Comparison of ENCODE assay signal across 20 cellular contexts in the genomic region with DNA sequence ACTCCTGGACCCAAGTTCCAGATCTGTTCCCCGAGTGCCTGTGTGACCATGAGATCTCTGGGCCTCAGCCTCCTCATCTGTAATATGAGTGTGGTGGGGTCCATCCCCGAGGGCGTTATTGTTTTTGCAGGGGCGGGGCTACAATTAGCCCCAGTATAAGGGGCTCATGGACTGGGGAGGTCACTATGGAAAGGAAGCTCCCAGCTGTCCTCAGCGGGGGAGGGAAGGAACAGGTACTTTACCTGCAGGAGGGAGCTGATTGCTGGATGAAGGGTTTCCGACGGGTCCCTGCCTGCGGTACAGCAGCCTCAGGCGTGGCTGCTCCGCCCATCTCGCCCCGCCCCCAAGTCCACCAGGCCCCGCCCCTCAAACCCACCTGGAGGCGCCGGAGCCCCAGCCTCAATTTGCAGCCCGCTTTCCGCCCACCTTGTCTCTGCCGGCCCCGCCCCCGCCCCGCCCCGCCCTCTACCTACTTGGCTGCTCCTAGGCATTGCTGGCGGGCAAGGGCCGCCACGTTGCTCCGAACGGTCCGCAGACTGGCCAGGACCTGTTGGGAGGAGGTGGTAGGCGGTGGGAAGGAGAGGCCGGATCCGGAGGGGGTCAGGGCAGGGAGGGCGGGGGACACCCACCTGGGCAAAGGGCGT. TPM values are rescaled to one million over a fixed set of nuclear protein-coding genes. Genes with fewer than 3 reads are reported as not detected.
A peak's percentile ranks its signal among the peaks of the same experiment; 100 is the strongest.
DNase-seq lines count a peak whose midpoint lies in the region; ATAC-seq and TF ChIP-seq lines count a peak whose summit lies in the region.
"Had no signal": no experiment of that assay in that cellular context is flagged by ENCODE, and none has a peak within 500 bp of the region (broad histone marks: within the 10 kb centered on the region; RNA-seq: fewer than 3 reads in every experiment).

No MANE protein-coding gene starts in this region.

- H3K36me3 Mint-ChIP-seq in neural progenitor cell: no peaks in the 10 kb centered on the region
- H3K36me3 Mint-ChIP-seq: activated naive CD8-positive, alpha-beta T cell treated with anti-CD3 and anti-CD28 coated beads, Interleukin-2, amount 10 ng/mL, durations not matched to agents 7 days and 5 days; naive thymus-derived CD4-positive, alpha-beta T cell had no signal

- intact Hi-C loops in heart right ventricle (cut with DNase I): no loop called here

- H3K4me1 Mint-ChIP-seq in neural progenitor cell: peaks cover 14% of the 10 kb centered on the region

- H3K9ac ChIP-seq in HUES64 (ENCODE audit: low read depth, low read length) (no peak overlapping the region), neural progenitor cell (no peak overlapping the region)

- peak overlapping the region; percentile 43 for H3K4me3 ChIP-seq in HUES64 (ENCODE audit: low read length)
- H3K4me3 ChIP-seq in neural progenitor cell: no peak overlapping the region
- no peak overlapping the region for H3K4me3 ChIP-seq in heart right ventricle
- H3K4me3 ChIP-seq: esophagus muscularis mucosa, psoas muscle had no signal

- peak overlapping the region; percentile 42 for H3K4me2 ChIP-seq in neural progenitor cell

- no peak overlapping the region for H2AFZ ChIP-seq in neural progenitor cell (replicated peaks)

- H3K36me3 ChIP-seq in HUES64 (ENCODE audit: insufficient read depth, low read length) (no peaks in the 10 kb centered on the region), neural progenitor cell (no peaks in the 10 kb centered on the region), heart right ventricle (no peaks in the 10 kb centered on the region)
- H3K36me3 ChIP-seq: breast epithelium, esophagus muscularis mucosa had no signal

- H3K27me3 Mint-ChIP-seq in neural progenitor cell (ENCODE audit: insufficient read depth, low read depth): peaks cover 43% of the 10 kb centered on the region

- peak; percentile 63 for DNase-seq in NCI-H748 (lab: John Stamatoyannopoulos, UW; ENCODE audit: unreplicated experiment)
- DNase-seq in NCI-H748 treated with DMSO at 0.1 percent for 48 hours (lab: John Stamatoyannopoulos, UW): no peak
- DNase-seq in ecto neural progenitor cell (ENCODE audit: low spot score): peak; percentile 73
- DNase-seq in neural progenitor cell (ENCODE audit: low spot score): peak; percentile 78
- DNase-seq in NCI-H187 (lab: John Stamatoyannopoulos, UW): no peak
- no peak for DNase-seq in hypothalamus (lab: John Stamatoyannopoulos, UW)
- no peak for DNase-seq in heart right ventricle
- DNase-seq: activated CD4-positive, alpha-beta T cell treated with anti-CD3 and anti-CD28 coated beads, Interleukin-2, amount 10 ng/mL, durations not matched to agents 24 days and 14 days; activated naive CD8-positive, alpha-beta T cell treated with anti-CD3 and anti-CD28 coated beads, Interleukin-2, amount 10 ng/mL, durations not matched to agents 7 days and 5 days; activated T-cell treated with anti-CD3 and anti-CD28 coated beads, Interleukin-2, amount 50 U/mL, for 24 hours; dermis blood vessel endothelial cell; GDM1; naive thymus-derived CD4-positive, alpha-beta T cell; NCI-H1092 treated with DMSO at 0.1 percent for 48 hours; psoas muscle; stimulated activated naive CD8-positive, alpha-beta T cell treated with anti-CD3 and anti-CD28 coated beads, Interleukin-15, Interleukin-2, amounts not matched to agents 100 U/mL and 50 U/mL, for 24 hours; T1000 had no signal

- H3K4me1 ChIP-seq in HUES64 (ENCODE audit: insufficient read depth, low read length) (no peaks in the 10 kb centered on the region; the same call in 1 of the 2 replicates), neural progenitor cell (peaks cover 4% of the 10 kb centered on the region), heart right ventricle (peaks cover 7 to 21% (median 17%) of the 10 kb centered on the region in 9 donors)

- no peak for ATAC-seq in heart right ventricle
- ATAC-seq: naive thymus-derived CD4-positive, alpha-beta T cell; psoas muscle; stimulated activated naive CD8-positive, alpha-beta T cell treated with anti-CD3 and anti-CD28 coated beads, Interleukin-15, Interleukin-2, amounts not matched to agents 100 U/mL and 50 U/mL, for 24 hours had no signal

- H3K27ac ChIP-seq in HUES64 (ENCODE audit: low read depth, low read length) (no peak overlapping the region), neural progenitor cell (no peak overlapping the region), heart right ventricle (no peak overlapping the region)
- H3K27ac ChIP-seq: breast epithelium, esophagus muscularis mucosa, psoas muscle had no signal

- no peak overlapping the region for H3K27ac Mint-ChIP-seq in neural progenitor cell
- H3K27ac Mint-ChIP-seq: activated CD4-positive, alpha-beta T cell treated with anti-CD3 and anti-CD28 coated beads, Interleukin-2, amount 10 ng/mL, durations not matched to agents 24 days and 14 days; activated naive CD8-positive, alpha-beta T cell treated with anti-CD3 and anti-CD28 coated beads, Interleukin-2, amount 10 ng/mL, durations not matched to agents 7 days and 5 days; activated T-cell treated with anti-CD3 and anti-CD28 coated beads, Interleukin-2, amount 50 U/mL, for 24 hours had no signal

- H3K9me3 Mint-ChIP-seq in neural progenitor cell: no peaks in the 10 kb centered on the region
- H3K9me3 Mint-ChIP-seq: activated CD4-positive, alpha-beta T cell treated with anti-CD3 and anti-CD28 coated beads, Interleukin-2, amount 10 ng/mL, durations not matched to agents 24 days and 14 days; activated naive CD8-positive, alpha-beta T cell treated with anti-CD3 and anti-CD28 coated beads, Interleukin-2, amount 10 ng/mL, durations not matched to agents 7 days and 5 days; activated T-cell treated with anti-CD3 and anti-CD28 coated beads, Interleukin-2, amount 50 U/mL, for 24 hours had no signal

- TF ChIP-seq CTCF in neural progenitor cell (IDR thresholded peaks at IDR 0.05) (no peak), heart right ventricle (IDR thresholded peaks at IDR 0.05) (no peak)

- WGBS in HUES64: 10% methylated on average over 33 of the region's 33 CpGs
- WGBS in heart right ventricle, 2 donors: 10 to 13% methylated on average over 31 to 33 of the region's 33 CpGs

- H3F3A ChIP-seq in neural progenitor cell (ENCODE audit: low read depth): peaks cover 22% of the 10 kb centered on the region

- H4K20me1 ChIP-seq in neural progenitor cell (ENCODE audit: low read depth): peaks cover 13% of the 10 kb centered on the region

- no peak overlapping the region for H3K4me3 Mint-ChIP-seq in neural progenitor cell
- H3K4me3 Mint-ChIP-seq: activated CD4-positive, alpha-beta T cell treated with anti-CD3 and anti-CD28 coated beads, Interleukin-2, amount 10 ng/mL, durations not matched to agents 24 days and 14 days; activated naive CD8-positive, alpha-beta T cell treated with anti-CD3 and anti-CD28 coated beads, Interleukin-2, amount 10 ng/mL, durations not matched to agents 7 days and 5 days; activated T-cell treated with anti-CD3 and anti-CD28 coated beads, Interleukin-2, amount 50 U/mL, for 24 hours had no signal

- H3K27me3 ChIP-seq in HUES64 (ENCODE audit: insufficient read depth, low read length) (peaks cover 11% of the 10 kb centered on the region), neural progenitor cell (peaks cover 40% of the 10 kb centered on the region), heart right ventricle (peaks cover 5 to 38% (median 32%) of the 10 kb centered on the region in 7 donors)

- H3K9me3 ChIP-seq in HUES64 (ENCODE audit: insufficient read depth, low read depth, low read length) (no peaks in the 10 kb centered on the region), neural progenitor cell (ENCODE audit: low read depth) (no peaks in the 10 kb centered on the region), heart right ventricle (no peaks in the 10 kb centered on the region)
- H3K9me3 ChIP-seq: breast epithelium, esophagus muscularis mucosa, psoas muscle had no signal

- H3K79me2 ChIP-seq in neural progenitor cell (ENCODE audit: low read depth): no peaks in the 10 kb centered on the region

RNA-seq across cellular contexts. Expression of gene PDE4C, which starts 5.5 kb away (rescaled TPM):
- 0.55 TPM for polyA plus RNA-seq in HUES64 (2013, experiment 1 of 2)
- polyA plus RNA-seq in HUES64 (2013, experiment 2 of 2): 0.44 TPM
- total RNA-seq in neural progenitor cell (ENCODE audit: low replicate concordance) (0.28 and 0.62 TPM in 2 replicates), heart right ventricle (1 to 10 TPM in 4 of 10 donors, under 1 TPM in 6; 0.30 to 4.2 (median 0.85) TPM)
- 1 to 10 TPM; 1.2 to 6.3 TPM for polyA plus RNA-seq in heart right ventricle
- total RNA-seq: naive thymus-derived CD4-positive, alpha-beta T cell had no signal
- polyA plus RNA-seq: naive thymus-derived CD4-positive, alpha-beta T cell had no signal

RNA-seq across cellular contexts. Expression of gene RAB3A, which starts 16.9 kb away (rescaled TPM):
- polyA plus RNA-seq in HUES64 (2013, experiment 1 of 2): 3.5 TPM
- polyA plus RNA-seq in HUES64 (2013, experiment 2 of 2): 5.1 TPM
- total RNA-seq in neural progenitor cell (ENCODE audit: low replicate concordance) (1.1 and 1.5 TPM in 2 replicates), heart right ventricle (10 to 100 TPM; 24.1 to 36.3 (median 31.4) TPM)
- 10 to 100 TPM in 1 of 2 donors, 1 to 10 TPM in 1; 7.8 to 16.7 TPM for polyA plus RNA-seq in heart right ventricle

RNA-seq across cellular contexts. Expression of gene MPV17L2, which starts 27.7 kb away (rescaled TPM):
- 25.7 TPM for polyA plus RNA-seq in HUES64 (2013, experiment 1 of 2)
- 25.9 TPM for polyA plus RNA-seq in HUES64 (2013, experiment 2 of 2)
- 28.1 and 37.7 TPM in 2 replicates for total RNA-seq in neural progenitor cell (ENCODE audit: low replicate concordance)
- total RNA-seq in heart right ventricle: 10 to 100 TPM; 10.6 to 16.5 (median 14.5) TPM
- polyA plus RNA-seq in heart right ventricle: 10 to 100 TPM; 23.0 to 61.9 TPM

RNA-seq across cellular contexts. Expression of gene IFI30, which starts 47.1 kb away (rescaled TPM):
- polyA plus RNA-seq in HUES64 (2013, experiment 1 of 2): 12.3 TPM
- polyA plus RNA-seq in HUES64 (2013, experiment 2 of 2): 13.2 TPM
- 0.62 TPM in 1 of 2 replicates, not detected in the other for total RNA-seq in neural progenitor cell (ENCODE audit: low replicate concordance)
- total RNA-seq in heart right ventricle: 100 to 1,000 TPM in 1 of 10 donors, 10 to 100 TPM in 7, 1 to 10 TPM in 2; 6.5 to 241 (median 11.9) TPM
- 10 to 100 TPM in 1 of 2 donors, 1 to 10 TPM in 1; 9.7 to 31.2 TPM for polyA plus RNA-seq in heart right ventricle

RNA-seq across cellular contexts. Expression of gene IQCN, which starts 53.5 kb away (rescaled TPM):
- 0.20 TPM for polyA plus RNA-seq in HUES64 (2013, experiment 1 of 2)
- 0.38 TPM for polyA plus RNA-seq in HUES64 (2013, experiment 2 of 2)
- total RNA-seq in neural progenitor cell (ENCODE audit: low replicate concordance) (0.11 and 1.4 TPM in 2 replicates), heart right ventricle (1 to 10 TPM in 5 of 10 donors, under 1 TPM in 5; 0.49 to 1.5 (median 0.96) TPM)
- 1 to 10 TPM in 1 of 2 donors, under 1 TPM in 1; 0.17 to 7.8 TPM for polyA plus RNA-seq in heart right ventricle

Comparison
In these comparisons a context has a peak if more than half of its experiments do, and no peak if none do; other contexts are left out.
1. DNase-seq: peak in NCI-H748 (single experiment), ecto neural progenitor cell (single experiment) and neural progenitor cell (single experiment); none in NCI-H748 treated with DMSO at 0.1 percent for 48 hours (single experiment), NCI-H187 (0 of 2), hypothalamus (0 of 51) and heart right ventricle (0 of 2).